ENCODE assay signal across 19 cellular contexts in genomic region chr17:74369665-74370490, GRCh38. TPM values are rescaled to one million over a fixed set of nuclear protein-coding genes. Genes with fewer than 3 reads are reported as not detected.
DNase-seq lines count a peak whose midpoint lies in the region; ATAC-seq and TF ChIP-seq lines count a peak whose summit lies in the region.
"Had no signal": no experiment of that assay in that cellular context is flagged by ENCODE, and none has a peak within 500 bp of the region (broad histone marks: within the 10 kb centered on the region; RNA-seq: fewer than 3 reads in every experiment).

No MANE protein-coding gene starts in this region.

- H3K9me3 Mint-ChIP-seq in effector memory CD8-positive, alpha-beta T cell, result no peaks in the 10 kb centered on the region
- H3K9me3 Mint-ChIP-seq in progenitor cell of endocrine pancreas (ENCODE audit: low read depth) (no peaks in the 10 kb centered on the region), CD14-positive monocyte (peaks cover 0 to 7% (median 0%) of the 10 kb centered on the region in 7 donors)
- H3K9me3 Mint-ChIP-seq: CD8-positive, alpha-beta memory T cell had no signal

- ATAC-seq in Right ventricle myocardium inferior, result no peak
- no peak for ATAC-seq in heart right ventricle
- ATAC-seq in effector memory CD8-positive, alpha-beta T cell (replicated peaks), result no peak
- ATAC-seq in GM18505 (IDR thresholded peaks at IDR 0.05; ENCODE audit: unreplicated experiment), result no peak

- peak overlapping the region in 1 of 2 donors; percentile 78 for H3K27ac Mint-ChIP-seq in effector memory CD8-positive, alpha-beta T cell
- H3K27ac Mint-ChIP-seq in progenitor cell of endocrine pancreas, result peak overlapping the region; percentile 62
- H3K27ac Mint-ChIP-seq in CD14-positive monocyte, result peak overlapping the region in 3 of 7 donors; percentile 36 to 80 (median 38)

- WGBS in heart right ventricle, 2 donors, result 90 to 91% methylated on average over 17 of the region's 17 CpGs
- WGBS in thyroid gland, 2 donors, result 86 to 94% methylated on average over 7 to 9 of the region's 17 CpGs

- no peak for TF ChIP-seq POLR2A in GM18505 (IDR thresholded peaks at IDR 0.05; ENCODE audit: borderline replicate concordance, extremely low read depth, insufficient read depth, insufficient read length)
- no peak for TF ChIP-seq POLR2A in thyroid gland (IDR thresholded peaks at IDR 0.05)

- intact Hi-C loops in Right ventricle myocardium inferior (cut with DNase I) (loop anchor here (2.0 to 10.0 kb wide), 3 partner anchors 123 to 235 kb away; partner anchors contain the start of gene TTYH2), heart right ventricle (cut with DNase I) (loop anchor here in 6 of 10 donors (2.0 to 10.0 kb wide), 4 partner anchors 122 to 235 kb away; no protein-coding TSS in a partner anchor), CD14-positive monocyte (cut with micrococcal nuclease) (loop anchor here (10.0 kb wide), 3 partner anchors 275 to 495 kb away; partner anchors contain the start of gene RAB37 (in 1 of the 2)), thyroid gland (cut with DNase I) (no loop called here)

- H3K4me3 Mint-ChIP-seq in effector memory CD8-positive, alpha-beta T cell, result peak overlapping the region; percentile 64 to 71
- H3K4me3 Mint-ChIP-seq in progenitor cell of endocrine pancreas (ENCODE audit: low read depth), result peak overlapping the region; percentile 59
- H3K4me3 Mint-ChIP-seq in CD14-positive monocyte, result no peak overlapping the region

- H3K4me3 ChIP-seq in heart right ventricle, result no peak overlapping the region
- H3K4me3 ChIP-seq in NT2/D1 (ENCODE audit: insufficient read length, low read depth), result no peak overlapping the region
- H3K4me3 ChIP-seq in thyroid gland (replicated peaks in 1 of 3), result no peak overlapping the region
- H3K4me3 ChIP-seq: GM12878, GM23248, SJSA1 had no signal

- H3K4me1 ChIP-seq in heart right ventricle, result peaks cover 4 to 24% (median 13%) of the 10 kb centered on the region in 9 donors
- peaks cover 17% of the 10 kb centered on the region for H3K4me1 ChIP-seq in NT2/D1 (ENCODE audit: insufficient read depth, insufficient read length)
- H3K4me1 ChIP-seq in thyroid gland, result peaks cover 0 to 11% of the 10 kb centered on the region in 2 donors
- H3K4me1 ChIP-seq: SJSA1 had no signal

- H3K36me3 ChIP-seq in heart right ventricle (no peaks in the 10 kb centered on the region), NT2/D1 (ENCODE audit: insufficient read depth, insufficient read length, low read length) (no peaks in the 10 kb centered on the region), thyroid gland (no peaks in the 10 kb centered on the region)
- H3K36me3 ChIP-seq: SJSA1 had no signal

- H3K9me3 ChIP-seq in heart right ventricle, result no peaks in the 10 kb centered on the region
- H3K9me3 ChIP-seq in NT2/D1 (ENCODE audit: insufficient read depth, low read length), result no peaks in the 10 kb centered on the region
- no peaks in the 10 kb centered on the region for H3K9me3 ChIP-seq in thyroid gland
- H3K9me3 ChIP-seq: SJSA1 had no signal

- H3K27me3 ChIP-seq in heart right ventricle (peaks cover 0 to 18% (median 0%) of the 10 kb centered on the region in 7 donors), NT2/D1 (ENCODE audit: insufficient read depth, insufficient read length) (peaks cover 6% of the 10 kb centered on the region), thyroid gland (no peaks in the 10 kb centered on the region)

- H3K27ac ChIP-seq in heart right ventricle, result no peak overlapping the region
- H3K27ac ChIP-seq in thyroid gland, result no peak overlapping the region
- H3K27ac ChIP-seq: GM23248, RWPE1, SJSA1 had no signal

- H3K9ac ChIP-seq in NT2/D1 (ENCODE audit: insufficient read length, low read depth), result peak overlapping the region; percentile 17
- H3K9ac ChIP-seq: GM23248 had no signal

- DNase-seq in Right ventricle myocardium inferior (ENCODE audit: missing footprints), result peak; percentile 31
- DNase-seq in heart right ventricle, result no peak
- no peak for DNase-seq in NT2/D1 (ENCODE audit: low read depth, low spot score)
- DNase-seq in effector memory CD8-positive, alpha-beta T cell, result no peak
- no peak for DNase-seq in progenitor cell of endocrine pancreas (ENCODE audit: low spot score, unreplicated experiment)
- no peak for DNase-seq in CD14-positive monocyte (ENCODE audit: low spot score)
- DNase-seq in thyroid gland, result no peak
- DNase-seq: GM23248, KBM-7, NCI-H1417 treated with DMSO at 0.1 percent for 48 hours, NCI-H2029, NCI-H748 treated with DMSO at 0.1 percent for 48 hours, PC-3 had no signal

- no peak for TF ChIP-seq CTCF in heart right ventricle (IDR thresholded peaks at IDR 0.05)
- no peak for TF ChIP-seq CTCF in progenitor cell of endocrine pancreas (IDR thresholded peaks at IDR 0.05; ENCODE audit: unreplicated experiment)
- TF ChIP-seq CTCF in CD14-positive monocyte (IDR thresholded peaks at IDR 0.05), result no peak
- no peak for TF ChIP-seq CTCF in thyroid gland (IDR thresholded peaks at IDR 0.05)

- H3K27me3 Mint-ChIP-seq in effector memory CD8-positive, alpha-beta T cell, result peaks cover 9 to 32% of the 10 kb centered on the region in 2 donors
- H3K27me3 Mint-ChIP-seq in progenitor cell of endocrine pancreas (no peaks in the 10 kb centered on the region), CD14-positive monocyte (ENCODE audit: low read depth in 3 of 3) (peaks cover 4 to 20% (median 9%) of the 10 kb centered on the region in 3 donors)

- peaks cover 12 to 14% of the 10 kb centered on the region in 2 donors for H3K4me1 Mint-ChIP-seq in effector memory CD8-positive, alpha-beta T cell (ENCODE audit: low read depth in 2 of 2)
- peaks cover 29% of the 10 kb centered on the region for H3K4me1 Mint-ChIP-seq in progenitor cell of endocrine pancreas (ENCODE audit: low read depth)
- H3K4me1 Mint-ChIP-seq in CD14-positive monocyte, result peaks cover 15% of the 10 kb centered on the region

- H3K36me3 Mint-ChIP-seq in effector memory CD8-positive, alpha-beta T cell (ENCODE audit: insufficient read depth), result no peaks in the 10 kb centered on the region
- H3K36me3 Mint-ChIP-seq in progenitor cell of endocrine pancreas (ENCODE audit: insufficient read depth) (no peaks in the 10 kb centered on the region), CD14-positive monocyte (no peaks in the 10 kb centered on the region)
- H3K36me3 Mint-ChIP-seq: CD8-positive, alpha-beta memory T cell had no signal

RNA-seq across cellular contexts. Expression of gene GPR142, which starts 2.6 kb away (rescaled TPM):
- not detected for total RNA-seq in Right ventricle myocardium inferior
- total RNA-seq in heart right ventricle, result under 1 TPM in 1 of 10 donors, not detected in 9; 0.70 TPM
- not detected for polyA plus RNA-seq in heart right ventricle
- 6.0 and 6.6 TPM in 2 replicates for total RNA-seq in progenitor cell of endocrine pancreas
- polyA plus RNA-seq in CD14-positive monocyte, result not detected
- under 1 TPM in 1 of 4 donors, not detected in 3; 0.67 TPM for total RNA-seq in thyroid gland
- total RNA-seq: CD8-positive, alpha-beta memory T cell; GM12878; GM23248; NCI-H460; PC-3; SJSA1 had no signal
- polyA plus RNA-seq: CD8-positive, alpha-beta memory T cell; GM12878; GM23248 had no signal

RNA-seq across cellular contexts. Expression of gene BTBD17, which starts 8.2 kb away (rescaled TPM):
- total RNA-seq in Right ventricle myocardium inferior (not detected), heart right ventricle (not detected), progenitor cell of endocrine pancreas (2.8 and 3.4 TPM in 2 replicates), thyroid gland (under 1 TPM in 2 of 4 donors, not detected in 2; 0.67 to 0.89 TPM)
- polyA plus RNA-seq in heart right ventricle (not detected), CD14-positive monocyte (not detected)
- total RNA-seq: CD8-positive, alpha-beta memory T cell; GM12878; GM23248; NCI-H460; PC-3; SJSA1 had no signal
- polyA plus RNA-seq: CD8-positive, alpha-beta memory T cell; GM12878 had no signal

RNA-seq across cellular contexts. Expression of gene KIF19, which starts 43.9 kb away (rescaled TPM):
- total RNA-seq in Right ventricle myocardium inferior (0.16 TPM), heart right ventricle (1 to 10 TPM in 2 of 10 donors, under 1 TPM in 8; 0.07 to 1.5 (median 0.26) TPM), progenitor cell of endocrine pancreas (1.7 and 2.2 TPM in 2 replicates), thyroid gland (1 to 10 TPM in 3 of 4 donors, under 1 TPM in 1; 0.94 to 7.7 (median 2.2) TPM)
- polyA plus RNA-seq in heart right ventricle (under 1 TPM; 0.29 to 0.41 TPM), CD14-positive monocyte (not detected)
- total RNA-seq: GM23248, NCI-H460, PC-3, SJSA1 had no signal
- polyA plus RNA-seq: GM23248 had no signal

Comparison
In these comparisons a context has a peak if more than half of its experiments do, and no peak if none do; other contexts are left out.
1. H3K4me3 Mint-ChIP-seq: peak in effector memory CD8-positive, alpha-beta T cell (2 of 2) and progenitor cell of endocrine pancreas (single experiment); none in CD14-positive monocyte (0 of 2).